ENCODE assay signal across 15 cellular contexts in genomic region chr16:49789617-49790016, GRCh38.
DNase-seq lines count a peak whose midpoint lies in the region; ATAC-seq, FAIRE-seq and TF ChIP-seq lines count a peak whose summit lies in the region.
"Had no signal": no experiment of that assay in that cellular context is flagged by ENCODE, and none has a peak within 500 bp of the region (broad histone marks: within the 10 kb centered on the region; RNA-seq: fewer than 3 reads in every experiment).

No MANE protein-coding gene starts in this region.

- H3K56ac ChIP-seq in mesendoderm (ENCODE audit: low read length): no peak overlapping the region

- H3K4me2 ChIP-seq in GM23338 (no peak overlapping the region), K562 (ENCODE audit: insufficient read depth, low read length) (no peak overlapping the region), mesendoderm (ENCODE audit: low read length) (no peak overlapping the region)
- H3K4me2 ChIP-seq: BLaER1 treated with 17β-estradiol and CSF1 and Interleukin-3, amounts not matched to agents 10 nM and 100 nM had no signal

- in situ Hi-C loops in K562 (cut with MboI): no loop called here

- no peak for TF ChIP-seq EP300 in K562 (IDR thresholded peaks at IDR 0.05; ENCODE audit: low read length)

- no peaks in the 10 kb centered on the region; the same call in 2 of the 3 replicates for H3K9me3 Mint-ChIP-seq in GM23338

- H2AK5ac ChIP-seq in mesendoderm (ENCODE audit: low read length): no peak overlapping the region

- peaks cover 39% of the 10 kb centered on the region for H3K4me1 Mint-ChIP-seq in GM23338

- no peaks in the 10 kb centered on the region; the same call in none of the 2 replicates for H4K20me1 ChIP-seq in GM23338 (replicated peaks; ENCODE audit: insufficient read depth)
- peaks cover 3% of the 10 kb centered on the region; the same call in 1 of the 2 replicates for H4K20me1 ChIP-seq in K562 (replicated peaks; ENCODE audit: control insufficient read depth, insufficient read depth, low read length)

- TF ChIP-seq RAD21 in K562 (CRISPR knock-in tag; conservative IDR thresholded peaks at IDR 0.05 in 1 of 2, IDR thresholded peaks at IDR 0.05 in 1 of 2): no peak

- CTCF ChIA-PET in K562 (lab: Yijun Ruan, JAX; ENCODE audit: low intra/inter-chr PET ratio): no interaction called here

- H3K27ac ChIP-seq in GM23338 (ENCODE audit: low read depth) (no peak overlapping the region), K562 (ENCODE audit: extremely low read depth, low read depth, low read length) (no peak overlapping the region), mesendoderm (ENCODE audit: low read depth, low read length) (no peak overlapping the region), thoracic aorta (peak overlapping the region; percentile 60 to 87)
- H3K27ac ChIP-seq: BLaER1 treated with 17β-estradiol and CSF1 and Interleukin-3, amounts not matched to agents 10 nM and 100 nM; HL-60 had no signal

- peaks cover 15% of the 10 kb centered on the region for H3K79me1 ChIP-seq in mesendoderm (ENCODE audit: low read length)

- H3K27me3 Mint-ChIP-seq in GM23338 (ENCODE audit: insufficient read depth, low read depth, poor library complexity): peaks cover 13% of the 10 kb centered on the region

- DNase-seq in GM23338 (ENCODE audit: low spot score) (no peak), K562 (ENCODE audit: extremely low read depth in 1 of 4, low spot score in 3 of 4) (no peak), mesendoderm (peak; percentile 38), thoracic aorta (ENCODE audit: low spot score) (no peak), NCI-H146 treated with DMSO at 0.1 percent for 48 hours (lab: John Stamatoyannopoulos, UW; ENCODE audit: unreplicated experiment) (no peak)
- DNase-seq in activated CD4-positive, CD25-positive, alpha-beta regulatory T cell (lab: John Stamatoyannopoulos, UW): no peak
- DNase-seq: NCI-H1436 treated with DMSO at 0.1 percent for 48 hours, NCI-H2081 treated with DMSO at 0.1 percent for 48 hours, NCI-H524, SHP77 treated with DMSO at 0.1 percent for 48 hours had no signal

- H3K9ac ChIP-seq in K562 (ENCODE audit: insufficient read depth in 1 of 2, low read depth in 2 of 2, low read length in 2 of 2): no peak overlapping the region
- no peak overlapping the region for H3K9ac ChIP-seq in mesendoderm (ENCODE audit: low read length)
- H3K9ac ChIP-seq: BLaER1 treated with 17β-estradiol and CSF1 and Interleukin-3, amounts not matched to agents 10 nM and 100 nM had no signal

- no peak for TF ChIP-seq POLR2A in K562 (conservative IDR thresholded peaks at IDR 0.05)

- H3K36me3 Mint-ChIP-seq in GM23338 (ENCODE audit: low read depth): peaks cover 3% of the 10 kb centered on the region; the same call in 2 of the 3 replicates

- POLR2A ChIA-PET in K562 (lab: Yijun Ruan, JAX): interaction anchor here (0.9 kb wide), 1 partner anchor 14 kb away, joined by 3 read pairs; no protein-coding TSS in a partner anchor

- H3K9me3 ChIP-seq in K562 (replicated peaks; ENCODE audit: control insufficient read depth, insufficient read depth, low read depth, low read length) (no peaks in the 10 kb centered on the region), thoracic aorta (no peaks in the 10 kb centered on the region)
- H3K9me3 ChIP-seq: BLaER1 treated with 17β-estradiol and CSF1 and Interleukin-3, amounts not matched to agents 10 nM and 100 nM; HAP-1 had no signal

- BruUV-seq in K562 (replicated peaks; lab: Mats Ljungman, UMichigan): no TSS peak

- H4K5ac ChIP-seq in mesendoderm (ENCODE audit: low read length): no peak overlapping the region

- H2BK5ac ChIP-seq in mesendoderm (ENCODE audit: low read length): no peak overlapping the region

- H3K4me3 ChIP-seq in GM23338 (no peak overlapping the region), K562 (no peak overlapping the region), mesendoderm (ENCODE audit: low read length) (no peak overlapping the region), thoracic aorta (no peak overlapping the region)
- H3K4me3 ChIP-seq: BLaER1 treated with 17β-estradiol and CSF1 and Interleukin-3, amounts not matched to agents 10 nM and 100 nM; HAP-1 had no signal

- no peak overlapping the region for H4K8ac ChIP-seq in mesendoderm (ENCODE audit: low read depth, low read length)

- WGBS in K562 (ENCODE audit: insufficient coverage, low coverage, missing lambda C conversion rate): 3% methylated on average over 3 of the region's 3 CpGs
- no CpG with 5 or more reads among the region's 3 CpGs for WGBS in mesendoderm (ENCODE audit: extremely low coverage, insufficient coverage, low lambda C conversion rate)

- H3K18ac ChIP-seq in mesendoderm (ENCODE audit: low read length): no peak overlapping the region

- H3F3A ChIP-seq in GM23338 (replicated peaks; ENCODE audit: low read depth): no peaks in the 10 kb centered on the region

- H2AFZ ChIP-seq in GM23338 (no peak overlapping the region), K562 (ENCODE audit: low read depth, low read length) (no peak overlapping the region)

- peak overlapping the region; percentile 7; the same call in 1 of the 2 replicates for H3K27ac Mint-ChIP-seq in GM23338

- H3K36me3 ChIP-seq in GM23338 (ENCODE audit: insufficient read depth) (no peaks in the 10 kb centered on the region), K562 (ENCODE audit: control insufficient read depth, insufficient read depth, low read length) (no peaks in the 10 kb centered on the region), mesendoderm (ENCODE audit: control insufficient read depth, insufficient read depth, low read length) (no peaks in the 10 kb centered on the region), thoracic aorta (no peaks in the 10 kb centered on the region)
- H3K36me3 ChIP-seq: HAP-1 had no signal

- H3K79me2 ChIP-seq in GM23338 (replicated peaks; ENCODE audit: insufficient read depth): peaks cover 6% of the 10 kb centered on the region; the same call in 1 of the 2 replicates
- H3K79me2 ChIP-seq in K562 (ENCODE audit: control insufficient read depth, insufficient read depth, low read length): no peaks in the 10 kb centered on the region
- peaks cover 4% of the 10 kb centered on the region for H3K79me2 ChIP-seq in mesendoderm (ENCODE audit: control insufficient read depth, insufficient read depth, low read length)

- H2BK120ac ChIP-seq in mesendoderm (ENCODE audit: low read depth, low read length): no peak overlapping the region

- H2BK15ac ChIP-seq in mesendoderm (replicated peaks; ENCODE audit: low read depth): no peak overlapping the region

- H3K27me3 ChIP-seq in GM23338 (ENCODE audit: insufficient read depth): no peaks in the 10 kb centered on the region
- H3K27me3 ChIP-seq in K562 (ENCODE audit: control insufficient read depth in 2 of 2, insufficient read depth in 2 of 2, low read length in 2 of 2): peaks cover 0 to 25% of the 10 kb centered on the region in 2 experiments; a peak in 1 of 5 replicates
- no peaks in the 10 kb centered on the region for H3K27me3 ChIP-seq in mesendoderm (ENCODE audit: insufficient read depth, low read length, poor library complexity)
- H3K27me3 ChIP-seq in thoracic aorta (replicated peaks; ENCODE audit: insufficient read depth): no peaks in the 10 kb centered on the region
- H3K27me3 ChIP-seq: BLaER1 treated with 17β-estradiol and CSF1 and Interleukin-3, amounts not matched to agents 10 nM and 100 nM had no signal

- H3K9me1 ChIP-seq in K562 (ENCODE audit: control insufficient read depth, insufficient read depth, low read length): no peaks in the 10 kb centered on the region

- H3K9me2 ChIP-seq in GM23338 (ENCODE audit: insufficient read depth): no peaks in the 10 kb centered on the region

- FAIRE-seq in K562 (lab: Jason Lieb, UNC): no peak

- TF ChIP-seq CTCF in GM23338 (conservative IDR thresholded peaks at IDR 0.05; ENCODE audit: low read depth in 2 of 2): no peak
- TF ChIP-seq CTCF in K562 (IDR thresholded peaks at IDR 0.05 in 2 of 3, conservative IDR thresholded peaks at IDR 0.05 in 1 of 3; ENCODE audit: insufficient read depth in 2 of 3, low read depth in 1 of 3, low read length in 3 of 3): no peak
- TF ChIP-seq CTCF in thoracic aorta (IDR thresholded peaks at IDR 0.05): no peak

- H3K4ac ChIP-seq in mesendoderm (ENCODE audit: low read depth, low read length): no peak overlapping the region

- H3K4me3 Mint-ChIP-seq in GM23338: no peak overlapping the region

- ATAC-seq in GM23338: no peak
- ATAC-seq in K562: no peak
- ATAC-seq in thoracic aorta (ENCODE audit: insufficient number of reproducible peaks, low FRiP score, low read depth): no peak
- no peak for ATAC-seq in GM21423 (IDR thresholded peaks at IDR 0.05; ENCODE audit: unreplicated experiment)
- no peak for ATAC-seq in GM19023 (IDR thresholded peaks at IDR 0.05; ENCODE audit: unreplicated experiment)

- intact Hi-C loops in K562 (cut with micrococcal nuclease): no loop called here

- H3K4me1 ChIP-seq in GM23338 (ENCODE audit: insufficient read depth): 0 out of 2 replicates have a peak, but pooled peaks cover 6% of the 10 kb centered on the region
- H3K4me1 ChIP-seq in K562 (replicated peaks in 1 of 2; ENCODE audit: control insufficient read depth in 2 of 2, insufficient read depth in 2 of 2, low read length in 2 of 2): no peaks in the 10 kb centered on the region
- H3K4me1 ChIP-seq in mesendoderm (ENCODE audit: control insufficient read depth, low read depth, low read length): no peaks in the 10 kb centered on the region
- H3K4me1 ChIP-seq in thoracic aorta (ENCODE audit: control insufficient read depth in 1 of 2, low read depth in 2 of 2): peaks cover 12 to 42% of the 10 kb centered on the region in 2 donors
- H3K4me1 ChIP-seq: HAP-1 had no signal

- H3K23ac ChIP-seq in mesendoderm (ENCODE audit: low read length): no peak overlapping the region

TF ChIP-seq in GM23338, 12 proteins besides CTCF, POLR2A, EP300 and RAD21 (continues in another document):
- TF ChIP-seq EZH2phosphoT487 (IDR thresholded peaks at IDR 0.05; ENCODE audit: unreplicated experiment): no peak
- TF ChIP-seq JUNB (IDR thresholded peaks at IDR 0.05; ENCODE audit: unreplicated experiment): no peak
- no peak for TF ChIP-seq POLR2AphosphoS5 (IDR thresholded peaks at IDR 0.05; ENCODE audit: low read depth)

TF ChIP-seq in K562, 482 proteins besides CTCF, POLR2A, EP300 and RAD21:
- no peak for TF ChIP-seq EHMT2 (IDR thresholded peaks at IDR 0.05)
- TF ChIP-seq ZBTB17 (CRISPR knock-in tag; IDR thresholded peaks at IDR 0.05): peak; percentile 91
- peak in 1 of 2 experiments; percentile 59; a peak in 1 of 4 replicates for TF ChIP-seq MLLT1 (IDR thresholded peaks at IDR 0.05)
TF ChIP-seq in K562: peak in this region for 2.

Comparison
In these comparisons a context has a peak if more than half of its experiments do, and no peak if none do; other contexts are left out.
1. H3K27ac ChIP-seq: peak in thoracic aorta (2 of 2); none in GM23338 (single experiment), K562 (single experiment) and mesendoderm (single experiment).